Comparison of ENCODE assay signal across 20 cellular contexts in the genomic region with DNA sequence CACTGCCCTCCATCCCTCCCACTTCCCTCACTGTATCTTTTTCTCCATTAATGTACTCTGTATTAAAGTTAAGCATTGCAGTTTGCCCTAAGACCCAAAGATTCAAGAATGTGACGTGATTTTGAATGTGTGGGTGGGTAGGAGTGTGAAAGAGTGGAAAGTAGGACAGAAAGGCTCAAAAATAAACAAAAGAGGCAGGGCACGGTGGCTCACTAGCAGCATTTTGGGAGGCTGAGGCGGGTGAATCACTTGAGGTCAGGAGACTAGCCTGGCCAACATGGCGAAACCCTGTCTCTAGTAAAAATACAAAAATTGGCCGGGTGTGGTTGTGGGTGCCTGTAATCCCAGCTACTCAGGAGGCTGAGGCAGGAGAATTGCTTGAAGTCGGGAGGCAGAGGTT. TPM values are rescaled to one million over a fixed set of nuclear protein-coding genes. Genes with fewer than 3 reads are reported as not detected.
DNase-seq lines count a peak whose midpoint lies in the region; ATAC-seq and TF ChIP-seq lines count a peak whose summit lies in the region.
"Had no signal": no experiment of that assay in that cellular context is flagged by ENCODE, and none has a peak within 500 bp of the region (broad histone marks: within the 10 kb centered on the region; RNA-seq: fewer than 3 reads in every experiment).

No MANE protein-coding gene starts in this region.

- H3K9me3 ChIP-seq in fibroblast of lung (ENCODE audit: control insufficient read depth, insufficient read depth, low read depth, low read length) (no peaks in the 10 kb centered on the region), upper lobe of right lung (no peaks in the 10 kb centered on the region)
- H3K9me3 ChIP-seq: breast epithelium, HAP-1 had no signal

- H3K27ac Mint-ChIP-seq in activated T-cell treated with anti-CD3 and anti-CD28 coated beads, Interleukin-2, amount 50 U/mL, for 72 hours = peak overlapping the region; percentile 61
- H3K27ac Mint-ChIP-seq in activated CD4-positive, alpha-beta memory T cell treated with anti-CD3 and anti-CD28 coated beads for 36 hours = peak overlapping the region; percentile 44
- H3K27ac Mint-ChIP-seq: nephron progenitor cell had no signal

- H3K27ac ChIP-seq in fibroblast of lung (ENCODE audit: insufficient read depth, low read length) (peak overlapping the region; percentile 43), upper lobe of right lung (no peak overlapping the region)
- H3K27ac ChIP-seq: breast epithelium, VCaP had no signal

- POLR2A ChIA-PET in activated CD4-positive, alpha-beta memory T cell treated with anti-CD3 and anti-CD28 coated beads for 36 hours (lab: Charles Lee) = interaction anchor here (1.1 kb wide), 1 partner anchor 18 kb away, joined by 3 read pairs; no protein-coding TSS in a partner anchor

- TF ChIP-seq CTCF in fibroblast of lung (conservative IDR thresholded peaks at IDR 0.05 in 1 of 2, IDR thresholded peaks at IDR 0.05 in 1 of 2; ENCODE audit: low read depth in 1 of 2, low read length in 2 of 2) (no peak), upper lobe of right lung (IDR thresholded peaks at IDR 0.05) (no peak)

- no peak overlapping the region for H2AFZ ChIP-seq in fibroblast of lung (ENCODE audit: low read length)

- no peaks in the 10 kb centered on the region for H3K4me1 Mint-ChIP-seq in activated T-cell treated with anti-CD3 and anti-CD28 coated beads, Interleukin-2, amount 50 U/mL, for 72 hours (ENCODE audit: low read depth)
- peaks cover 5% of the 10 kb centered on the region for H3K4me1 Mint-ChIP-seq in activated CD4-positive, alpha-beta memory T cell treated with anti-CD3 and anti-CD28 coated beads for 36 hours (ENCODE audit: low read depth)
- H3K4me1 Mint-ChIP-seq: nephron progenitor cell had no signal

- CTCF ChIA-PET in activated CD4-positive, alpha-beta memory T cell treated with anti-CD3 and anti-CD28 coated beads for 36 hours (lab: Charles Lee) = interaction anchor here (1.1 to 1.6 kb wide), 2 partner anchors 10 kb away, joined by 4 to 19 read pairs; no protein-coding TSS in a partner anchor

- H3K9ac ChIP-seq in fibroblast of lung (ENCODE audit: insufficient read depth, low read length) = no peak overlapping the region

- H3K4me1 ChIP-seq in fibroblast of lung (ENCODE audit: control insufficient read depth, extremely low read depth, insufficient read depth, low read length) (no peaks in the 10 kb centered on the region), upper lobe of right lung (no peaks in the 10 kb centered on the region)
- H3K4me1 ChIP-seq: breast epithelium had no signal

- H3K9me3 Mint-ChIP-seq in activated T-cell treated with anti-CD3 and anti-CD28 coated beads, Interleukin-2, amount 50 U/mL, for 72 hours = no peaks in the 10 kb centered on the region
- no peaks in the 10 kb centered on the region for H3K9me3 Mint-ChIP-seq in activated CD4-positive, alpha-beta memory T cell treated with anti-CD3 and anti-CD28 coated beads for 36 hours
- H3K9me3 Mint-ChIP-seq: nephron progenitor cell had no signal

- peak overlapping the region; percentile 5 for H3K4me2 ChIP-seq in fibroblast of lung (ENCODE audit: extremely low read depth, insufficient read depth, low read length)

- intact Hi-C loops in activated CD4-positive, alpha-beta memory T cell treated with anti-CD3 and anti-CD28 coated beads for 36 hours (cut with micrococcal nuclease) = no loop called here
- intact Hi-C loops in upper lobe of right lung (cut with DNase I) (loop anchor here (10.0 kb wide), 1 partner anchor 131 kb away; no protein-coding TSS in a partner anchor), left colon (cut with DNase I, micrococcal nuclease) (no loop called here)

- H3K36me3 Mint-ChIP-seq in activated T-cell treated with anti-CD3 and anti-CD28 coated beads, Interleukin-2, amount 50 U/mL, for 72 hours (ENCODE audit: insufficient read depth in 2 of 2) = peaks cover 23 to 59% of the 10 kb centered on the region in 2 donors
- H3K36me3 Mint-ChIP-seq in activated CD4-positive, alpha-beta memory T cell treated with anti-CD3 and anti-CD28 coated beads for 36 hours = peaks cover 73% of the 10 kb centered on the region

- H3K4me3 Mint-ChIP-seq in activated T-cell treated with anti-CD3 and anti-CD28 coated beads, Interleukin-2, amount 50 U/mL, for 72 hours = no peak overlapping the region
- H3K4me3 Mint-ChIP-seq in activated CD4-positive, alpha-beta memory T cell treated with anti-CD3 and anti-CD28 coated beads for 36 hours = no peak overlapping the region
- H3K4me3 Mint-ChIP-seq: nephron progenitor cell had no signal

- no peaks in the 10 kb centered on the region for H3K27me3 Mint-ChIP-seq in activated T-cell treated with anti-CD3 and anti-CD28 coated beads, Interleukin-2, amount 50 U/mL, for 72 hours (ENCODE audit: low read depth)
- no peaks in the 10 kb centered on the region for H3K27me3 Mint-ChIP-seq in activated CD4-positive, alpha-beta memory T cell treated with anti-CD3 and anti-CD28 coated beads for 36 hours

- DNase-seq in activated T-cell treated with anti-CD3 and anti-CD28 coated beads, Interleukin-2, amount 50 U/mL, for 72 hours = no peak
- DNase-seq in activated T-cell treated with anti-CD3 and anti-CD28 coated beads, Interleukin-2, amount 50 U/mL, for 1 hour = no peak
- peak; percentile 29 for DNase-seq in activated CD4-positive, alpha-beta memory T cell treated with anti-CD3 and anti-CD28 coated beads for 36 hours
- DNase-seq in fibroblast of lung (ENCODE audit: low read depth in 2 of 2) = peak; percentile 9 to 71
- peak; percentile 9 for DNase-seq in upper lobe of right lung
- DNase-seq in LoVo (ENCODE audit: low spot score) = no peak
- DNase-seq in left colon = no peak
- DNase-seq: ACHN; activated naive CD4-positive, alpha-beta T cell treated with Interleukin-2 at 50 U/mL for 16 hours; DMS79 treated with DMSO at 0.1 percent for 48 hours; glutamatergic neuron; NCI-H187; NCI-H446 treated with DMSO at 0.1 percent for 48 hours; nephron progenitor cell; stimulated activated naive CD4-positive, alpha-beta T cell treated with Interleukin-2 at 50 U/mL for 16 hours; SW 1271 had no signal

- H3K36me3 ChIP-seq in fibroblast of lung (ENCODE audit: control insufficient read depth, insufficient read depth, low read length) = peaks cover 8% of the 10 kb centered on the region
- H3K36me3 ChIP-seq in upper lobe of right lung = peaks cover 98% of the 10 kb centered on the region

- H3K4me3 ChIP-seq in fibroblast of lung (replicated peaks in 1 of 4; ENCODE audit: control extremely low read depth in 1 of 4, insufficient read depth in 1 of 4, low read depth in 3 of 4, low read length in 4 of 4) = no peak overlapping the region
- no peak overlapping the region for H3K4me3 ChIP-seq in upper lobe of right lung
- H3K4me3 ChIP-seq: breast epithelium, HAP-1 had no signal

- H3K79me2 ChIP-seq in fibroblast of lung (ENCODE audit: control insufficient read depth, insufficient read depth, low read length) = no peaks in the 10 kb centered on the region

- no peaks in the 10 kb centered on the region for H4K20me1 ChIP-seq in fibroblast of lung (ENCODE audit: control insufficient read depth, extremely low read depth, insufficient read depth, low read length)

- peak in 1 of 2 donors; percentile 28 for ATAC-seq in activated T-cell treated with anti-CD3 and anti-CD28 coated beads, Interleukin-2, amount 50 U/mL, for 72 hours (replicated peaks in 1 of 2)
- ATAC-seq in upper lobe of right lung = no peak
- ATAC-seq in HG03432 (IDR thresholded peaks at IDR 0.05; ENCODE audit: unreplicated experiment) = no peak
- ATAC-seq in left colon = no peak

- H3K27me3 ChIP-seq in fibroblast of lung (ENCODE audit: control insufficient read depth, insufficient read depth, low read length) (no peaks in the 10 kb centered on the region), upper lobe of right lung (no peaks in the 10 kb centered on the region)
- H3K27me3 ChIP-seq: breast epithelium had no signal

RNA-seq across cellular contexts. Expression of gene TFRC, which starts 18.4 kb away (rescaled TPM):
- total RNA-seq in activated T-cell treated with anti-CD3 and anti-CD28 coated beads, Interleukin-2, amount 50 U/mL, for 72 hours = 100 to 1,000 TPM; 164 to 174 TPM
- 100 to 1,000 TPM; 341 to 347 TPM for total RNA-seq in activated CD4-positive, alpha-beta memory T cell treated with anti-CD3 and anti-CD28 coated beads for 36 hours
- total RNA-seq in fibroblast of lung (169 and 184 TPM in 2 replicates), upper lobe of right lung (248 TPM), left colon (100 to 1,000 TPM; 416 to 595 TPM)
- 99.8 and 118 TPM in 2 replicates for polyA plus RNA-seq in fibroblast of lung
- polyA plus RNA-seq in fibroblast of lung (2012) = 76.8 and 87.5 TPM in 2 replicates
- 34.9 and 39.4 TPM in 2 replicates for polyA minus RNA-seq in fibroblast of lung (ENCODE audit: low replicate concordance)

Comparison
In these comparisons a context has a peak if more than half of its experiments do, and no peak if none do; other contexts are left out.
1. DNase-seq: peak in activated CD4-positive, alpha-beta memory T cell treated with anti-CD3 and anti-CD28 coated beads for 36 hours (single experiment), fibroblast of lung (2 of 2) and upper lobe of right lung (single experiment); none in activated T-cell treated with anti-CD3 and anti-CD28 coated beads, Interleukin-2, amount 50 U/mL, for 72 hours (0 of 2), activated T-cell treated with anti-CD3 and anti-CD28 coated beads, Interleukin-2, amount 50 U/mL, for 1 hour (single experiment), LoVo (single experiment) and left colon (0 of 2).